In the genomic region with DNA sequence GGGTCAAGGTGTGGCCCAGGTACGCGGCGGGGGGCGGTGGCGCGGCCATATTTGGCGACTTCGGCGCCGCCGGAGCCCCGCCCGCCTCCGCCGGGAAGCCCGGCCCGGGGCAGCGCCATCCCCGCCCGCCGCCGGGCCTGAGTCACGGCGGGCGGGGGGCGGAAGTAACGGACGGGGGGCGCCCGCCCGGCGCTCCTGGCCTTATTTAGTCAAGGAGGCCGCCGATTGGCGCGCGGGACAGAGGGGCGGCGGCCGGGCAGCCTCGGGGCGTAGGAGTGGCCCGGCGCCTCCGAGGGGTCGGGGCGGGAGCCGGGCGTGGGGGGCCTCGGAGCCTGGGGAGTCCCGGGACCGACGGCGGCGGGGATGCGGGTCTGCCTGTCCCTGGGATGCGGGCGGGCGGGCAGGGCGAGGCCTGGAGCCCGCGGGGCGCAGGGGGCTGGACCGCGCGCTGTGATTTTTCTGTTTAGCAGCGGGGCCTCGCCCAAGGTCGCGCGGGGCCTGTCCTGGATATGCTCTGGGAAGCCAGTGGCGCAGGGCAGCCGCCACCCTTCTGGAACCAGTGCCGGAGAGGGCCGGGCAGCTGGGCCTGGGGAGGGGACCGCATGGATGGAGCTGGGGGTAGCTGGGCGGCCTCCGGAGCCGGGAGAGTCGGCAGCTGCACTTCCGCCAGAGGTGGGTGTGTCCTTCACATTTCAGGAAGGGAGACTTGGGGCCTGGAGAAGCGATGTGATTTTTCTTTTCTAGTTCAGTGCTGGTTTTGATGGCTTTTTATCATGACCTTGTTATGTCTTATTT, we compare ENCODE assay signal across 8 cellular contexts. TPM values are rescaled to one million over a fixed set of nuclear protein-coding genes. Genes with fewer than 3 reads are reported as not detected.
DNase-seq lines count a peak whose midpoint lies in the region; ATAC-seq and TF ChIP-seq lines count a peak whose summit lies in the region.

No MANE protein-coding gene starts in this region.

- H3K9me3 ChIP-seq in AG04450 (ENCODE audit: control insufficient read depth, insufficient read depth, low read length) (no peaks in the 10 kb centered on the region; the same call in 1 of the 2 replicates), ascending aorta (no peaks in the 10 kb centered on the region), right atrium auricular region (no peaks in the 10 kb centered on the region), psoas muscle (no peaks in the 10 kb centered on the region)

- CTCF ChIA-PET in AG04450 (lab: Charles Lee) (interaction anchor here (0.5 kb wide), 1 partner anchor 16 kb away, joined by 9 read pairs; no protein-coding TSS in a partner anchor), T-cell (lab: Charles Lee) (no interaction called here)

- H3K36me3 ChIP-seq in ascending aorta (peaks cover 20 to 26% of the 10 kb centered on the region in 2 donors), right atrium auricular region (peaks cover 25% of the 10 kb centered on the region), psoas muscle (ENCODE audit: insufficient read depth in 1 of 2, low read depth in 1 of 2) (peaks cover 11 to 22% of the 10 kb centered on the region in 2 donors)

- H3K27me3 ChIP-seq in AG04450 (ENCODE audit: control insufficient read depth, insufficient read depth, low read length) (no peaks in the 10 kb centered on the region), ascending aorta (no peaks in the 10 kb centered on the region), right atrium auricular region (no peaks in the 10 kb centered on the region), psoas muscle (ENCODE audit: insufficient read depth in 3 of 3, low read length in 2 of 3) (peaks cover 0 to 9% (median 4%) of the 10 kb centered on the region in 3 donors)

- H3K4me1 Mint-ChIP-seq in T-cell, result peaks cover 31 to 45% (median 40%) of the 10 kb centered on the region in 3 donors

- peaks cover 14 to 35% of the 10 kb centered on the region in 2 donors for H3K4me1 ChIP-seq in ascending aorta
- H3K4me1 ChIP-seq in right atrium auricular region, result peaks cover 0 to 64% of the 10 kb centered on the region in 2 donors
- H3K4me1 ChIP-seq in psoas muscle, result peaks cover 41% of the 10 kb centered on the region

- peak overlapping the region; percentile 98 for H3K27ac ChIP-seq in AG04450 (ENCODE audit: low read depth, low read length)
- H3K27ac ChIP-seq in ascending aorta, result peak overlapping the region; percentile 95 to 100
- H3K27ac ChIP-seq in right atrium auricular region, result peak overlapping the region; percentile 98 to 100
- peak overlapping the region; percentile 100 for H3K27ac ChIP-seq in psoas muscle

- DNase-seq in AG04450 (ENCODE audit: low read depth, low spot score), result no peak
- DNase-seq in M059J (ENCODE audit: low read depth), result peak; percentile 82
- peak in 17 of 34 experiments; percentile 24 to 70 (median 42) for DNase-seq in T-cell
- peak; percentile 53 to 93 for DNase-seq in ascending aorta (ENCODE audit: low spot score in 2 of 2)
- peak; percentile 82 for DNase-seq in right atrium auricular region (ENCODE audit: low spot score)
- DNase-seq in psoas muscle, result peak; percentile 82 to 89

- peak overlapping the region; percentile 93 to 94 for H3K27ac Mint-ChIP-seq in T-cell

- no peaks in the 10 kb centered on the region for H3K27me3 Mint-ChIP-seq in T-cell

- peak overlapping the region; percentile 83 for H3K4me3 ChIP-seq in AG04450 (ENCODE audit: low read depth, low read length)
- peak overlapping the region; percentile 81 to 96 for H3K4me3 ChIP-seq in ascending aorta
- H3K4me3 ChIP-seq in right atrium auricular region, result peak overlapping the region; percentile 67 to 94
- peak overlapping the region; percentile 86 for H3K4me3 ChIP-seq in psoas muscle

- peak overlapping the region; percentile 83 to 98 (median 86) for H3K4me3 Mint-ChIP-seq in T-cell

- peaks cover 23% of the 10 kb centered on the region for H3K36me3 Mint-ChIP-seq in T-cell

- no peaks in the 10 kb centered on the region for H3K9me3 Mint-ChIP-seq in T-cell

- no peak for TF ChIP-seq CTCF in AG04450 (IDR thresholded peaks at IDR 0.05; ENCODE audit: low read depth, low read length)
- TF ChIP-seq CTCF in ascending aorta (IDR thresholded peaks at IDR 0.05), result no peak
- no peak for TF ChIP-seq CTCF in right atrium auricular region (IDR thresholded peaks at IDR 0.05)
- no peak for TF ChIP-seq CTCF in psoas muscle (IDR thresholded peaks at IDR 0.05)

- POLR2A ChIA-PET in AG04450 (lab: Yijun Ruan, JAX) (interaction anchor here (0.5 to 0.9 kb wide), 3 partner anchors 117 to 1248 kb away, joined by 3 to 4 read pairs (median 4); partner anchors contain the start of gene BAHCC1), T-cell (lab: Charles Lee) (interaction anchor here in 1 of 2 donors (0.6 kb wide), 1 partner anchor 24 kb away, joined by 3 read pairs; no protein-coding TSS in a partner anchor)

- ATAC-seq in T-cell (replicated peaks in 1 of 4) (peak; percentile 21 to 42 (median 32)), psoas muscle (peak; percentile 40 to 61 (median 56)), GM21360 (IDR thresholded peaks at IDR 0.05; ENCODE audit: unreplicated experiment) (no peak)

- intact Hi-C loops in ascending aorta (cut with DNase I) (loop anchor here (2.0 to 10.0 kb wide), 3 partner anchors 38 to 350 kb away; partner anchors contain the start of genes FAAP100 and P4HB), psoas muscle (cut with DNase I) (loop anchor here in 1 of 2 donors (5.0 kb wide), 1 partner anchor 37 kb away; the partner anchor contains the start of gene FAAP100)

- peak; percentile 39 for TF ChIP-seq POLR2A in GM18526 (IDR thresholded peaks at IDR 0.05; ENCODE audit: extremely low read depth, insufficient read length)

- 1% methylated on average over 16 to 82 of the region's 82 CpGs for WGBS in psoas muscle, 3 donors

RNA-seq across cellular contexts. Expression of gene ACTG1, which starts 2.3 kb away (rescaled TPM):
- polyA plus RNA-seq in AG04450 (2011; rRNA removed) (2,721 and 3,607 TPM in 2 replicates), psoas muscle (100 to 1,000 TPM; 150 to 620 (median 219) TPM)
- 3,368 and 4,319 TPM in 2 replicates for polyA minus RNA-seq in AG04450 (2011; rRNA and poly(A)+ RNA removed)
- total RNA-seq in M059J (2014; rRNA removed; shearing (Covaris generic)), result 3,948 and 4,109 TPM in 2 replicates
- total RNA-seq in T-cell (1,000 to 10,000 TPM; 1,183 to 1,383 (median 1,262) TPM), ascending aorta (6,075 TPM), right atrium auricular region (1,000 to 10,000 TPM; 1,076 to 1,610 TPM), psoas muscle (100 to 1,000 TPM; 341 to 567 (median 431) TPM)

RNA-seq across cellular contexts. Expression of gene FSCN2, which starts 13.2 kb away (rescaled TPM):
- polyA plus RNA-seq in AG04450 (2011; rRNA removed), result 0.26 and 0.41 TPM in 2 replicates
- 1.0 TPM in 1 of 2 replicates, not detected in the other for polyA minus RNA-seq in AG04450 (2011; rRNA and poly(A)+ RNA removed)
- total RNA-seq in M059J (2014; rRNA removed; shearing (Covaris generic)), result 0.69 TPM in 1 of 2 replicates, not detected in the other
- 1 to 10 TPM in 3 of 5 donors, under 1 TPM in 2; 0.91 to 4.2 (median 1.2) TPM for total RNA-seq in T-cell
- total RNA-seq in ascending aorta, result not detected
- total RNA-seq in right atrium auricular region, result under 1 TPM; 0.63 to 0.74 TPM
- under 1 TPM in 3 of 4 donors, not detected in 1; 0.13 to 0.71 (median 0.38) TPM for total RNA-seq in psoas muscle
- under 1 TPM; 0.08 to 0.09 (median 0.08) TPM for polyA plus RNA-seq in psoas muscle

RNA-seq across cellular contexts. Expression of gene FAAP100, which starts 37.2 kb away (rescaled TPM):
- polyA plus RNA-seq in AG04450 (2011; rRNA removed) (5.3 and 8.3 TPM in 2 replicates), psoas muscle (10 to 100 TPM; 11.6 to 16.3 (median 12.6) TPM)
- polyA minus RNA-seq in AG04450 (2011; rRNA and poly(A)+ RNA removed), result 6.0 and 6.7 TPM in 2 replicates
- 8.0 and 18.0 TPM in 2 replicates for total RNA-seq in M059J (2014; rRNA removed; shearing (Covaris generic))
- total RNA-seq in T-cell (10 to 100 TPM; 31.7 to 62.1 (median 59.0) TPM), ascending aorta (75.6 TPM), right atrium auricular region (10 to 100 TPM; 12.8 to 13.7 TPM), psoas muscle (10 to 100 TPM; 11.8 to 13.1 (median 12.7) TPM)
